Comparison of ENCODE assay signal across 8 cellular contexts in the genomic region with DNA sequence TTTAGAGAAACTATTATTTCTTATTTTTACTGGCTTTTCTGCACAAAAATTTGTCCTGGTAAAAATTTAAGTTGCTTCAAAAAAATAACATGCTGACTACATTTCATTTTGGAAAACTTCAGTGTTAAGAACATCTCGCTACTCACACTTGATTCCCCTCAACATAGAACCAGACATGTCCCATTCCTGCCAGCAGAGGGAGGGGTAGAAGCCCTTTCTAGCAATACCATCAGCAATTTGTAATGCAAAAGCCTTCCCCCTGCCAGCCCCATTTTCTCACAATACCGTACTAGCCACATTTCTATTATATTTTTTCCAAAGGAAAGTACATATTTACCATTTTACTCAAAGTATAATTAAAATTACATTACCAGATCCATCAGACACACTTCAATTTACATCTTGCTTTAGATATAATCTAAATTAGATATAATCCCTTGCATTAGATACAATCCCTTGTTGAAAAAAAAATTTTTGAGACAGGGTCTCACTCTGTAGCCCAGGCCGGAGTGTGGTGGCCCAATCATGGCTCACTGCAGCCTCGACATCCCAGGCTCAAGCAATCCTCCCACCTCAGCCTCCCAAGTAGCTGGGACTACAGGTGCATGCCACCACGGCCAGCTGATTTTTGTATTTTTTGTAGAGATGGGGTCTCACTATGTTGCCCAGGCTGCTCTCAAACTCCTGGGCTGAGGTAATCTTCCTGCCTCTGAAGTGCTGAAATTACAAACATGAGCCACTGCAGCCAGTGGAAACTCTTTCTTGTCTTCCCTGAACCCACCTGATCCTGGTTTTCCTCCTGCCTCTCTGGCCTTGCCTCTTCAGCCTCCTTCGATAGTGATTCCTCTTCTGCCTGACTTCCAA. TPM values are rescaled to one million over a fixed set of nuclear protein-coding genes. Genes with fewer than 3 reads are reported as not detected.
DNase-seq lines count a peak whose midpoint lies in the region; ATAC-seq and TF ChIP-seq lines count a peak whose summit lies in the region.

No MANE protein-coding gene starts in this region.

- peaks cover 0 to 14% (median 10%) of the 10 kb centered on the region in 8 donors for H3K9me3 Mint-ChIP-seq in CD4-positive, alpha-beta memory T cell

- H3K4me1 Mint-ChIP-seq in CD4-positive, alpha-beta memory T cell: peaks cover 0 to 3% (median 1%) of the 10 kb centered on the region in 4 donors

- no peaks in the 10 kb centered on the region for H3K27me3 ChIP-seq in CD4-positive, alpha-beta memory T cell (ENCODE audit: insufficient read depth, low read length)
- no peaks in the 10 kb centered on the region for H3K27me3 ChIP-seq in uterus

- POLR2A ChIA-PET in CD4-positive, alpha-beta memory T cell (lab: Charles Lee; ENCODE audit: partially characterized antibody): no interaction called here

- peak overlapping the region in 1 of 7 donors; percentile 19 for H3K27ac Mint-ChIP-seq in CD4-positive, alpha-beta memory T cell

- peak in 4 of 5 donors; percentile 21 to 26 (median 24) for DNase-seq in CD4-positive, alpha-beta memory T cell
- DNase-seq in HPDE6-E6E7 (ENCODE audit: extremely low spot score) (peak; percentile 21), SK-N-MC (ENCODE audit: low read depth, low spot score) (peak; percentile 58), medulla oblongata (ENCODE audit: extremely low spot score) (peak; percentile 48), uterus (peak; percentile 45 to 51), C1 segment of cervical spinal cord (lab: John Stamatoyannopoulos, UW) (no peak)
- peak; percentile 6 for DNase-seq in effector CD4-positive, alpha-beta T cell

- H3K36me3 Mint-ChIP-seq in CD4-positive, alpha-beta memory T cell: peaks cover 15 to 31% of the 10 kb centered on the region in 2 donors

- no peaks in the 10 kb centered on the region for H3K27me3 Mint-ChIP-seq in CD4-positive, alpha-beta memory T cell

- H3K9me3 ChIP-seq in CD4-positive, alpha-beta memory T cell (ENCODE audit: control insufficient read depth in 1 of 2, low read length in 2 of 2): no peaks in the 10 kb centered on the region
- H3K9me3 ChIP-seq in SK-N-MC (ENCODE audit: low read depth, low read length) (no peaks in the 10 kb centered on the region), uterus (no peaks in the 10 kb centered on the region)

- H3K4me3 Mint-ChIP-seq in CD4-positive, alpha-beta memory T cell: no peak overlapping the region

- no peaks in the 10 kb centered on the region for H3K36me3 ChIP-seq in CD4-positive, alpha-beta memory T cell (ENCODE audit: insufficient read depth, low read length)
- H3K36me3 ChIP-seq in SK-N-MC (ENCODE audit: insufficient read depth, low read length): no peaks in the 10 kb centered on the region
- no peaks in the 10 kb centered on the region for H3K36me3 ChIP-seq in uterus

- CTCF ChIA-PET in CD4-positive, alpha-beta memory T cell (lab: Charles Lee; ENCODE audit: partially characterized antibody): no interaction called here

- intact Hi-C loops in CD4-positive, alpha-beta memory T cell (cut with micrococcal nuclease): loop anchor here (1.0 kb wide), 1 partner anchor 66 kb away; no protein-coding TSS in a partner anchor
- intact Hi-C loops in uterus (cut with DNase I; ENCODE audit: low total_unique reads): no loop called here

- no peak overlapping the region for H3K4me3 ChIP-seq in CD4-positive, alpha-beta memory T cell (ENCODE audit: low read length in 2 of 2)
- H3K4me3 ChIP-seq in SK-N-MC (no peak overlapping the region), uterus (no peak overlapping the region)

- H3K4me1 ChIP-seq in CD4-positive, alpha-beta memory T cell (ENCODE audit: insufficient read depth, low read length): no peaks in the 10 kb centered on the region
- no peaks in the 10 kb centered on the region for H3K4me1 ChIP-seq in uterus

- TF ChIP-seq CTCF in uterus (IDR thresholded peaks at IDR 0.05): peak; percentile 47 to 64 (median 56)

- no peak for TF ChIP-seq POLR2A in uterus (IDR thresholded peaks at IDR 0.05)

- H3K27ac ChIP-seq in CD4-positive, alpha-beta memory T cell (ENCODE audit: low read depth, low read length): no peak overlapping the region
- H3K27ac ChIP-seq in SK-N-MC (no peak overlapping the region), uterus (no peak overlapping the region)

- no peak overlapping the region for H3K9ac ChIP-seq in SK-N-MC (ENCODE audit: insufficient read length)

- ATAC-seq in GM18858 (IDR thresholded peaks at IDR 0.05; ENCODE audit: unreplicated experiment): peak; percentile 68

RNA-seq across cellular contexts. Expression of gene IDNK, which starts 39.6 kb away (rescaled TPM):
- total RNA-seq in CD4-positive, alpha-beta memory T cell: 10 to 100 TPM; 10.1 to 10.2 TPM
- 10 to 100 TPM; 18.8 to 24.9 TPM for polyA plus RNA-seq in CD4-positive, alpha-beta memory T cell
- 1 to 10 TPM in 3 of 4 donors, not detected in 1; 2.6 to 5.5 (median 4.0) TPM for total RNA-seq in uterus

RNA-seq across cellular contexts. Expression of gene FRMD3, which starts 45.2 kb away (rescaled TPM):
- total RNA-seq in CD4-positive, alpha-beta memory T cell: 1 to 10 TPM; 1.1 to 1.3 TPM
- under 1 TPM in 1 of 2 donors, not detected in 1; 0.22 TPM for polyA plus RNA-seq in CD4-positive, alpha-beta memory T cell
- 10 to 100 TPM in 1 of 4 donors, 1 to 10 TPM in 3; 1.8 to 13.3 (median 3.3) TPM for total RNA-seq in uterus

Comparison
In these comparisons a context has a peak if more than half of its experiments do, and no peak if none do; other contexts are left out.
1. DNase-seq: peak in CD4-positive, alpha-beta memory T cell (4 of 5), HPDE6-E6E7 (single experiment), SK-N-MC (single experiment), effector CD4-positive, alpha-beta T cell (single experiment), medulla oblongata (single experiment) and uterus (2 of 2); none in C1 segment of cervical spinal cord (0 of 14).